20 cellular contexts compared by ENCODE assay signal in genomic region chr20:46939566-46939965, GRCh38. TPM values are rescaled to one million over a fixed set of nuclear protein-coding genes. Genes with fewer than 3 reads are reported as not detected.
"Had no signal": no experiment of that assay in that cellular context is flagged by ENCODE, and none has a peak within 500 bp of the region (broad histone marks: within the 10 kb centered on the region; RNA-seq: fewer than 3 reads in every experiment).

No MANE protein-coding gene starts in this region.

- H3K4me3 Mint-ChIP-seq: activated naive CD8-positive, alpha-beta T cell treated with anti-CD3 and anti-CD28 coated beads, Interleukin-2, amount 50 U/mL, for 24 hours; activated T-cell treated with anti-CD3 and anti-CD28 coated beads, Interleukin-2, amount 50 U/mL, for 4 hours; T-cell had no signal

- H3K4me1 Mint-ChIP-seq: activated naive CD8-positive, alpha-beta T cell treated with anti-CD3 and anti-CD28 coated beads, Interleukin-2, amount 50 U/mL, for 24 hours; T-cell had no signal

- H3K27me3 ChIP-seq: ascending aorta, body of pancreas had no signal

- DNase-seq: activated CD4-positive, alpha-beta T cell treated with anti-CD3 and anti-CD28 coated beads, Interleukin-2, amount 50 U/mL, for 4 hours; activated CD4-positive, CD25-positive, alpha-beta regulatory T cell treated with anti-CD3 and anti-CD28 coated beads, Interleukin-2, amount 50 U/mL, for 72 hours; activated CD8-positive, alpha-beta memory T cell treated with anti-CD3 and anti-CD28 coated beads for 24 hours; activated effector memory CD4-positive, alpha-beta T cell treated with anti-CD3 and anti-CD28 coated beads, Interleukin-2, amount 50 U/mL, for 16 hours; activated naive CD4-positive, alpha-beta T cell treated with Interleukin-2 at 50 U/mL for 16 hours; activated naive CD8-positive, alpha-beta T cell treated with anti-CD3 and anti-CD28 coated beads, Interleukin-2, amount 50 U/mL, for 24 hours; activated T-cell treated with anti-CD3 and anti-CD28 coated beads, Interleukin-2, amount 50 U/mL, for 4 hours; amniotic stem cell; body of pancreas; central memory CD4-positive, alpha-beta T cell; KG1; NCI-H146; NCI-H187 treated with DMSO at 0.1 percent for 48 hours; NCI-H2081 treated with DMSO at 0.1 percent for 48 hours; SHP77 treated with DMSO at 0.1 percent for 48 hours; T-cell; T1000 had no signal

- H3K9me3 ChIP-seq: ascending aorta, body of pancreas had no signal

- ATAC-seq: activated naive CD4-positive, alpha-beta T cell treated with anti-CD3 and anti-CD28 coated beads, Interleukin-2, amount 50 U/mL, for 72 hours; activated naive CD8-positive, alpha-beta T cell treated with anti-CD3 and anti-CD28 coated beads, Interleukin-2, amount 50 U/mL, for 24 hours; body of pancreas; T-cell had no signal

- H3K36me3 Mint-ChIP-seq: activated naive CD4-positive, alpha-beta T cell treated with anti-CD3 and anti-CD28 coated beads, Interleukin-2, amount 50 U/mL, for 72 hours; T-cell had no signal

- H3K36me3 ChIP-seq: ascending aorta had no signal

- H3K27ac ChIP-seq: ascending aorta, body of pancreas had no signal

- H3K27ac Mint-ChIP-seq: activated naive CD4-positive, alpha-beta T cell treated with anti-CD3 and anti-CD28 coated beads, Interleukin-2, amount 50 U/mL, for 72 hours; activated naive CD8-positive, alpha-beta T cell treated with anti-CD3 and anti-CD28 coated beads, Interleukin-2, amount 50 U/mL, for 24 hours; T-cell had no signal

- H3K4me1 ChIP-seq: ascending aorta, body of pancreas had no signal

- H3K9me3 Mint-ChIP-seq: activated naive CD4-positive, alpha-beta T cell treated with anti-CD3 and anti-CD28 coated beads, Interleukin-2, amount 50 U/mL, for 72 hours; activated naive CD8-positive, alpha-beta T cell treated with anti-CD3 and anti-CD28 coated beads, Interleukin-2, amount 50 U/mL, for 24 hours; activated T-cell treated with anti-CD3 and anti-CD28 coated beads, Interleukin-2, amount 50 U/mL, for 4 hours had no signal

- H3K4me3 ChIP-seq: ascending aorta, body of pancreas had no signal

RNA-seq across cellular contexts. Expression of gene EYA2, which starts 44.9 kb away (rescaled TPM):
- total RNA-seq: activated naive CD4-positive, alpha-beta T cell treated with anti-CD3 and anti-CD28 coated beads, Interleukin-2, amount 50 U/mL, for 72 hours; activated T-cell treated with anti-CD3 and anti-CD28 coated beads, Interleukin-2, amount 50 U/mL, for 4 hours; SK-MEL-5; T-cell had no signal
